ENCODE assay signal across 8 cellular contexts in the genomic region with DNA sequence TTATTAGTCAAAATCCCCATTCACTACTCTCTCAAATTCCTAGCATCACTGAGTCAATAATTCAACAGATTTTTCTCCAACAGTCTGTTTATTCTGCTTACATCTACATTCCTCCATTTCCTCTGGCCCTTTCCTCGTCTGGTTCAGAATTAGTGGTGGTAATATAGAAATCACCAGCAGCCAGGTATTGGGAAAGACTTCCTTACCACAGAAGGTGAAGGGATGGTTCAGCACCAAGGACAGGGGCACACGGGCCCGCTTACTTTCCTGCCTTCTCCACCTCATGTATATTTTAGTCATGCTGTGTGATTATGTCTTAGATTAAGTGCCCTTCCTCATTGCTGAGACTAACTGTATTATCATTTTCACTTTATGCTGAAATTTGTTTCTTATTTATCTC.
DNase-seq lines count a peak whose midpoint lies in the region; ATAC-seq, FAIRE-seq and TF ChIP-seq lines count a peak whose summit lies in the region.

No MANE protein-coding gene starts in this region.

- FAIRE-seq in RCC 7860 (lab: Jason Lieb, UNC), result no peak

- peak; percentile 39 for ATAC-seq in HG03196 (IDR thresholded peaks at IDR 0.05; ENCODE audit: unreplicated experiment)
- ATAC-seq in HG03442 (IDR thresholded peaks at IDR 0.05; ENCODE audit: unreplicated experiment), result no peak

- DNase-seq in AG09309 (ENCODE audit: low read depth) (peak; percentile 4), iPS DF 4.7 (ENCODE audit: extremely low read depth, low spot score) (peak; percentile 44), SKM-1 (lab: John Stamatoyannopoulos, UW; ENCODE audit: unreplicated experiment) (no peak), RCC 7860 (ENCODE audit: low spot score) (no peak), NCI-H1930 (lab: John Stamatoyannopoulos, UW) (no peak)
- DNase-seq in activated CD4-positive, alpha-beta T cell treated with anti-CD3 and anti-CD28 coated beads for 48 hours, result peak; percentile 55

- TF ChIP-seq CTCF in AG09309 (IDR thresholded peaks at IDR 0.05; ENCODE audit: control insufficient read depth, insufficient read depth, low read depth, low read length, missing control alignments), result no peak

- no peak overlapping the region for H3K4me3 ChIP-seq in AG09309 (ENCODE audit: control insufficient read depth, low read depth, low read length)

Comparison
In these comparisons a context has a peak if more than half of its experiments do, and no peak if none do; other contexts are left out.
1. DNase-seq: peak in AG09309 (single experiment), activated CD4-positive, alpha-beta T cell treated with anti-CD3 and anti-CD28 coated beads for 48 hours (single experiment) and iPS DF 4.7 (single experiment); none in SKM-1 (single experiment), RCC 7860 (single experiment) and NCI-H1930 (0 of 2).